ENCODE assay signal across 1 cellular context in genomic region chr7:2088801-2089200, GRCh38.
TF ChIP-seq lines count a peak whose summit lies in the region.

No MANE protein-coding gene starts in this region.

TF ChIP-seq in WTC11, 78 proteins besides CTCF, POLR2A, EP300 and RAD21 (continued from another document):
- TF ChIP-seq USF1 (CRISPR knock-in tag; IDR thresholded peaks at IDR 0.05) (no peak), JUN (CRISPR knock-in tag; IDR thresholded peaks at IDR 0.05) (no peak), AFF4 (CRISPR knock-in tag; IDR thresholded peaks at IDR 0.05; ENCODE audit: borderline replicate concordance) (no peak), NR3C1 (CRISPR knock-in tag; conservative IDR thresholded peaks at IDR 0.05; ENCODE audit: low read depth) (no peak), ATF6 (CRISPR knock-in tag; IDR thresholded peaks at IDR 0.05) (no peak)
